Comparison of ENCODE assay signal across 8 cellular contexts in genomic region chr16:78002915-78003538, GRCh38. TPM values are rescaled to one million over a fixed set of nuclear protein-coding genes. Genes with fewer than 3 reads are reported as not detected.
A peak's percentile ranks its signal among the peaks of the same experiment; 100 is the strongest.
DNase-seq lines count a peak whose midpoint lies in the region; ATAC-seq, FAIRE-seq and TF ChIP-seq lines count a peak whose summit lies in the region.

No MANE protein-coding gene starts in this region.

- H4K20me1 ChIP-seq in HepG2 (ENCODE audit: insufficient read depth, low read length), result no peaks in the 10 kb centered on the region

- peak; percentile 77 for TF ChIP-seq CTCF in colonic mucosa (IDR thresholded peaks at IDR 0.05)
- peak; percentile 90 for TF ChIP-seq CTCF in HepG2 (CRISPR knock-in tag; IDR thresholded peaks at IDR 0.05)

- ATAC-seq in HG03280 (IDR thresholded peaks at IDR 0.05; ENCODE audit: unreplicated experiment) (peak; percentile 96), HepG2 (peak; percentile 82)

- BruUV-seq in HepG2 (replicated peaks; lab: Mats Ljungman, UMichigan), result no TSS peak

- H3K27me3 ChIP-seq in colonic mucosa (no peaks in the 10 kb centered on the region), HepG2 (ENCODE audit: control insufficient read depth in 1 of 2, insufficient read depth in 2 of 2, low read length in 2 of 2) (no peaks in the 10 kb centered on the region; a peak in 1 of 5 replicates)

- intact Hi-C loops in colonic mucosa (cut with DNase I), result no loop called here
- intact Hi-C loops in HepG2 (cut with micrococcal nuclease; ENCODE audit: unreplicated experiment), result loop anchor here (1.0 to 10.0 kb wide), 3 partner anchors 52 to 768 kb away; no protein-coding TSS in a partner anchor

- in situ Hi-C loops in HepG2 (cut with HindIII; ENCODE audit: extremely low pct_ligation_motif_present, low pct_unique_long_range_greater_than_20kb), result no loop called here

- WGBS in HepG2 (ENCODE audit: low lambda C conversion rate), result 18% methylated on average over 11 of the region's 11 CpGs

- CTCF ChIA-PET in HepG2 (lab: Yijun Ruan, JAX; ENCODE audit: low intra/inter-chr PET ratio, low total read pairs), result interaction anchor here (0.8 to 1.2 kb wide), 2 partner anchors 327 to 403 kb away, joined by 4 read pairs; no protein-coding TSS in a partner anchor

- no peaks in the 10 kb centered on the region for H3K79me2 ChIP-seq in HepG2 (ENCODE audit: insufficient read depth, low read length)

- H3K4me3 ChIP-seq in colonic mucosa, result no peak overlapping the region
- no peak overlapping the region for H3K4me3 ChIP-seq in HepG2 (replicated peaks in 1 of 3; ENCODE audit: insufficient read depth in 1 of 3, low read depth in 2 of 3, low read length in 3 of 3)

- H3K27ac ChIP-seq in colonic mucosa (no peak overlapping the region), HepG2 (ENCODE audit: extremely low read length, insufficient read depth, low read length) (no peak overlapping the region)

- TF ChIP-seq EP300 in HepG2 (IDR thresholded peaks at IDR 0.05; ENCODE audit: low read depth in 2 of 2, low read length in 2 of 2) (no peak), HepG2 (CRISPR knock-in tag; IDR thresholded peaks at IDR 0.05; ENCODE audit: borderline replicate concordance) (no peak)

- no peaks in the 10 kb centered on the region for H3K9me3 ChIP-seq in colonic mucosa
- H3K9me3 ChIP-seq in HepG2 (ENCODE audit: low read length), result no peaks in the 10 kb centered on the region

- no peak overlapping the region for H2AFZ ChIP-seq in HepG2 (ENCODE audit: low read length)

- peak; percentile 82 for TF ChIP-seq RAD21 in HepG2 (CRISPR knock-in tag; IDR thresholded peaks at IDR 0.05)

- POLR2A ChIA-PET in HepG2 (lab: Yijun Ruan, JAX), result no interaction called here

- peak in 12 of 14 donors; percentile 2 to 71 (median 46) for DNase-seq in C1 segment of cervical spinal cord (lab: John Stamatoyannopoulos, UW)
- peak; percentile 70 for DNase-seq in GM19238 (ENCODE audit: insufficient read length, low spot score)
- peak; percentile 67 for DNase-seq in NCI-H345 treated with DMSO at 0.1 percent for 48 hours (lab: John Stamatoyannopoulos, UW; ENCODE audit: unreplicated experiment)
- peak; percentile 67 for DNase-seq in activated CD4-positive, CD25-positive, alpha-beta regulatory T cell treated with anti-CD3 and anti-CD28 coated beads, Interleukin-2, amount 50 U/mL, for 72 hours
- peak; percentile 87 for DNase-seq in colonic mucosa
- DNase-seq in HepG2 (ENCODE audit: low spot score), result peak; percentile 76
- DNase-seq in stimulated activated CD4-positive, alpha-beta T cell treated with anti-CD3 and anti-CD28 coated beads, Interleukin-4, amount 100 ng/mL, for 48 hours (ENCODE audit: low read depth in 2 of 2), result peak; percentile 68 to 73

- H3K36me3 ChIP-seq in colonic mucosa, result no peaks in the 10 kb centered on the region
- H3K36me3 ChIP-seq in HepG2 (replicated peaks in 1 of 2; ENCODE audit: control insufficient read depth in 1 of 2, insufficient read depth in 2 of 2, low read length in 2 of 2), result no peaks in the 10 kb centered on the region

- no peak overlapping the region for H3K9ac ChIP-seq in colonic mucosa (ENCODE audit: low read depth in 2 of 2, low read length in 2 of 2)
- no peak overlapping the region for H3K9ac ChIP-seq in HepG2 (ENCODE audit: insufficient read depth, low read depth, low read length)

- no peak overlapping the region for H3K4me2 ChIP-seq in HepG2 (ENCODE audit: low read depth, low read length)

- H3K4me1 ChIP-seq in colonic mucosa (no peaks in the 10 kb centered on the region), HepG2 (ENCODE audit: insufficient read depth, low read length) (peaks cover 22% of the 10 kb centered on the region)

- no peak for TF ChIP-seq POLR2A in HepG2 (IDR thresholded peaks at IDR 0.05; ENCODE audit: insufficient read depth in 1 of 2, low read depth in 2 of 2, low read length in 2 of 2)

- FAIRE-seq in HepG2 (lab: Jason Lieb, UNC), result peak; percentile 98

TF ChIP-seq in HepG2, 621 proteins besides CTCF, POLR2A, EP300 and RAD21 (continues in another document):
- TF ChIP-seq ZKSCAN8 (CRISPR knock-in tag; IDR thresholded peaks at IDR 0.05; ENCODE audit: borderline replicate concordance) (no peak), ARID4A (CRISPR knock-in tag; IDR thresholded peaks at IDR 0.05; ENCODE audit: borderline replicate concordance) (no peak), ATF2 (CRISPR knock-in tag; IDR thresholded peaks at IDR 0.05) (no peak), RXRA (CRISPR knock-in tag; IDR thresholded peaks at IDR 0.05) (no peak), SOX13 (IDR thresholded peaks at IDR 0.05) (no peak), SOX13 (CRISPR knock-in tag; conservative IDR thresholded peaks at IDR 0.05 in 1 of 2, IDR thresholded peaks at IDR 0.05 in 1 of 2) (no peak), TCF12 (IDR thresholded peaks at IDR 0.05) (no peak), TCF12 (CRISPR knock-in tag; IDR thresholded peaks at IDR 0.05) (no peak), ZNF264 (CRISPR knock-in tag; IDR thresholded peaks at IDR 0.05) (no peak)

RNA-seq across cellular contexts. Expression of gene CLEC3A, which starts 19.3 kb away (rescaled TPM):
- total RNA-seq in colonic mucosa, result not detected
- total RNA-seq in HepG2 (2016; rRNA removed; fragmentation: Illumina TruSeq; extraction: Trizol), result not detected in 2 replicates
- total RNA-seq in HepG2 (2016; cell fraction: cytosol; rRNA removed; fragmentation: Illumina TruSeq; extraction: Trizol; ENCODE audit: low read depth), result not detected in 2 replicates
- total RNA-seq in HepG2 (2016; cell fraction: insoluble cytoplasmic fraction; rRNA removed; fragmentation: Illumina TruSeq; extraction: Trizol), result not detected in 2 replicates
- not detected in 2 replicates for total RNA-seq in HepG2 (2016; cell fraction: membrane; rRNA removed; fragmentation: Illumina TruSeq; extraction: Trizol)
- not detected in 2 replicates for total RNA-seq in HepG2 (2016; cell fraction: nucleus; rRNA removed; fragmentation: Illumina TruSeq; extraction: Trizol)
- polyA plus RNA-seq in HepG2 (2011; rRNA removed), result not detected in 2 replicates
- polyA plus RNA-seq in HepG2 (2011; cell fraction: cytosol; rRNA removed), result not detected in 2 replicates
- not detected in 2 replicates for polyA plus RNA-seq in HepG2 (2011; cell fraction: nucleus; rRNA removed)
- polyA plus RNA-seq in HepG2 (2012), result not detected in 2 replicates
- polyA plus RNA-seq in HepG2 (2016; cell fraction: cytosol; fragmentation: Illumina TruSeq; extraction: Trizol; ENCODE audit: low read depth), result not detected in 2 replicates
- not detected in 2 replicates for polyA plus RNA-seq in HepG2 (2016; cell fraction: insoluble cytoplasmic fraction; fragmentation: Illumina TruSeq; extraction: Trizol; ENCODE audit: low read depth)
- polyA plus RNA-seq in HepG2 (2016; cell fraction: membrane; fragmentation: Illumina TruSeq; extraction: Trizol; ENCODE audit: low read depth), result not detected in 2 replicates
- not detected in 2 replicates for polyA plus RNA-seq in HepG2 (2016; cell fraction: nucleus; fragmentation: Illumina TruSeq; extraction: Trizol; ENCODE audit: insufficient read depth, low read depth)
- not detected in 2 replicates for polyA minus RNA-seq in HepG2 (2011; rRNA and poly(A)+ RNA removed; ENCODE audit: low replicate concordance)
- not detected in 2 replicates for polyA minus RNA-seq in HepG2 (2011; cell fraction: cytosol; rRNA and poly(A)+ RNA removed)
- not detected in 2 replicates for polyA minus RNA-seq in HepG2 (2011; cell fraction: nucleus; rRNA and poly(A)+ RNA removed)
